8 cellular contexts compared by ENCODE assay signal in the genomic region with DNA sequence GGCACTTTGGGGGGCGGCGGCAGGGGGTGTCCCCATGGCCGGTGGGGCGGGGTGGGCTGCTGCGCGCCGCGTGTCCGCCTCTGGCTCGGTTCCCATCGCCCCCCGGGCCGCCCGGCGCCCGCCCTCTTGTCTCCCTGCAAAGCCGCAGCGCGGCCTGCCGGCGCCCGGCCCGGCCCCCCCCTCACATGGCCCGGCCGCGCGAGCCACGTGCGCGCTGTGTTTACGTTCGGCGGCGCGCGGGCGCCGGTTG. TPM values are rescaled to one million over a fixed set of nuclear protein-coding genes. Genes with fewer than 3 reads are reported as not detected.
A peak's percentile ranks its signal among the peaks of the same experiment; 100 is the strongest.
DNase-seq lines count a peak whose midpoint lies in the region; ATAC-seq and TF ChIP-seq lines count a peak whose summit lies in the region.

No MANE protein-coding gene starts in this region.

- H3K4me3 Mint-ChIP-seq in CD8-positive, alpha-beta memory T cell: peak overlapping the region in 6 of 7 donors; percentile 48 to 93 (median 66)
- peak overlapping the region; percentile 40 for H3K4me3 Mint-ChIP-seq in progenitor cell of endocrine pancreas (ENCODE audit: low read depth)

- peaks cover 0 to 19% (median 0%) of the 10 kb centered on the region in 3 donors for H3K36me3 Mint-ChIP-seq in CD8-positive, alpha-beta memory T cell
- peaks cover 2% of the 10 kb centered on the region for H3K36me3 Mint-ChIP-seq in progenitor cell of endocrine pancreas (ENCODE audit: insufficient read depth)

- H3K36me3 ChIP-seq in CD8-positive, alpha-beta memory T cell (ENCODE audit: insufficient read depth, low read length): no peaks in the 10 kb centered on the region
- peaks cover 13% of the 10 kb centered on the region for H3K36me3 ChIP-seq in PC-9 (ENCODE audit: low read depth)
- H3K36me3 ChIP-seq in esophagus squamous epithelium: no peaks in the 10 kb centered on the region

- no peaks in the 10 kb centered on the region for H3K9me2 ChIP-seq in PC-9 (ENCODE audit: insufficient read depth)

- no TSS peak for BruUV-seq in PC-9 (replicated peaks; lab: Mats Ljungman, UMichigan)

- no peaks in the 10 kb centered on the region for H3K27me3 Mint-ChIP-seq in CD8-positive, alpha-beta memory T cell
- no peaks in the 10 kb centered on the region for H3K27me3 Mint-ChIP-seq in progenitor cell of endocrine pancreas

- no peaks in the 10 kb centered on the region for H3K27me3 ChIP-seq in CD8-positive, alpha-beta memory T cell (ENCODE audit: insufficient read depth, low read length, poor library complexity, severe bottlenecking)
- H3K27me3 ChIP-seq in PC-9 (ENCODE audit: insufficient read depth, low read depth) (no peaks in the 10 kb centered on the region), esophagus squamous epithelium (no peaks in the 10 kb centered on the region)

- no peaks in the 10 kb centered on the region for H3K9me3 Mint-ChIP-seq in CD8-positive, alpha-beta memory T cell
- H3K9me3 Mint-ChIP-seq in progenitor cell of endocrine pancreas (ENCODE audit: low read depth): no peaks in the 10 kb centered on the region

- peaks cover 43% of the 10 kb centered on the region for H3K79me2 ChIP-seq in PC-9 (ENCODE audit: low read depth)

- H3K9me3 ChIP-seq in CD8-positive, alpha-beta memory T cell (ENCODE audit: low read length): no peaks in the 10 kb centered on the region
- H3K9me3 ChIP-seq in PC-9 (ENCODE audit: insufficient read depth, low read depth) (no peaks in the 10 kb centered on the region), esophagus squamous epithelium (no peaks in the 10 kb centered on the region)

- POLR2A ChIA-PET in CD8-positive, alpha-beta memory T cell (lab: Charles Lee): interaction anchor here (1.1 to 2.0 kb wide), 3 partner anchors 12 to 28 kb away, joined by 3 to 31 read pairs (median 3); partner anchors contain the start of genes NKIRAS1 and RPL15
- POLR2A ChIA-PET in PC-9 (lab: Charles Lee; ENCODE audit: unreplicated experiment): no interaction called here

- no peak for TF ChIP-seq POLR2A in esophagus squamous epithelium (IDR thresholded peaks at IDR 0.05)

- H3F3A ChIP-seq in PC-9 (ENCODE audit: insufficient read depth, low read depth): peaks cover 19% of the 10 kb centered on the region

- peaks cover 39% of the 10 kb centered on the region for H3K4me1 ChIP-seq in CD8-positive, alpha-beta memory T cell (ENCODE audit: insufficient read depth, low read length)
- peaks cover 27% of the 10 kb centered on the region for H3K4me1 ChIP-seq in PC-9 (replicated peaks; ENCODE audit: insufficient read depth)
- H3K4me1 ChIP-seq in esophagus squamous epithelium: peaks cover 19 to 54% (median 39%) of the 10 kb centered on the region in 3 donors

- no peak overlapping the region for H3K4me3 ChIP-seq in CD8-positive, alpha-beta memory T cell (ENCODE audit: low read length)
- H3K4me3 ChIP-seq in PC-9 (peak overlapping the region; percentile 70; the same call in 1 of the 2 replicates), esophagus squamous epithelium (peak overlapping the region; percentile 59 to 94 (median 85))

- no CpG with 5 or more reads among the region's 38 CpGs for WGBS in esophagus squamous epithelium, 2 donors

- CTCF ChIA-PET in CD8-positive, alpha-beta memory T cell (lab: Charles Lee): no interaction called here
- CTCF ChIA-PET in PC-9 (lab: Charles Lee): no interaction called here

- H2AFZ ChIP-seq in PC-9: no peak overlapping the region

- no peak for ATAC-seq in HG02610 (IDR thresholded peaks at IDR 0.05; ENCODE audit: unreplicated experiment)

- intact Hi-C loops in PC-9 (cut with micrococcal nuclease; ENCODE audit: unreplicated experiment): loop anchor here (1.0 to 10.0 kb wide), 2 partner anchors 28 to 931 kb away; partner anchors contain the start of gene RPL15
- intact Hi-C loops in esophagus squamous epithelium (cut with DNase I): no loop called here

- peaks cover 45 to 56% (median 53%) of the 10 kb centered on the region in 3 donors for H3K4me1 Mint-ChIP-seq in CD8-positive, alpha-beta memory T cell
- H3K4me1 Mint-ChIP-seq in progenitor cell of endocrine pancreas (ENCODE audit: low read depth): peaks cover 30% of the 10 kb centered on the region

- peaks cover 16% of the 10 kb centered on the region for H4K20me1 ChIP-seq in PC-9 (ENCODE audit: insufficient read depth)

- peak overlapping the region in 3 of 8 donors; percentile 69 to 96 (median 83) for H3K27ac Mint-ChIP-seq in CD8-positive, alpha-beta memory T cell
- no peak overlapping the region for H3K27ac Mint-ChIP-seq in progenitor cell of endocrine pancreas

- DNase-seq in CD8-positive, alpha-beta memory T cell: no peak
- DNase-seq in PC-9: no peak
- no peak for DNase-seq in esophagus squamous epithelium (lab: John Stamatoyannopoulos, UW)
- no peak for DNase-seq in progenitor cell of endocrine pancreas (ENCODE audit: low spot score, unreplicated experiment)
- DNase-seq in SHP77 treated with DMSO at 0.1 percent for 48 hours (lab: John Stamatoyannopoulos, UW): no peak
- DNase-seq in stimulated activated CD4-positive, alpha-beta T cell treated with anti-CD3 and anti-CD28 coated beads, Interleukin-12 subunit alpha, Interleukin-12 subunit beta, amount 100 ng/mL, for 4 hours: no peak
- DNase-seq in activated CD4-positive, alpha-beta T cell treated with anti-CD3 and anti-CD28 coated beads for 4 hours: no peak

- TF ChIP-seq CTCF in PC-9 (conservative IDR thresholded peaks at IDR 0.05) (no peak), esophagus squamous epithelium (IDR thresholded peaks at IDR 0.05) (no peak), progenitor cell of endocrine pancreas (IDR thresholded peaks at IDR 0.05; ENCODE audit: unreplicated experiment) (no peak)

- H3K4me2 ChIP-seq in PC-9: peak overlapping the region; percentile 25; the same call in 1 of the 2 replicates

- peak overlapping the region; percentile 56 for H3K27ac ChIP-seq in CD8-positive, alpha-beta memory T cell (ENCODE audit: low read depth, low read length)
- peak overlapping the region; percentile 94; the same call in 1 of the 2 replicates for H3K27ac ChIP-seq in PC-9
- H3K27ac ChIP-seq in esophagus squamous epithelium: peak overlapping the region; percentile 95 to 100 (median 98)

RNA-seq across cellular contexts. Expression of gene NR1D2, which starts 0.5 kb away (rescaled TPM):
- total RNA-seq in CD8-positive, alpha-beta memory T cell: 1 to 10 TPM; 7.9 to 8.4 TPM
- 57.1 TPM for polyA plus RNA-seq in CD8-positive, alpha-beta memory T cell
- 53.9 and 66.0 TPM in 2 replicates for total RNA-seq in PC-9 (2021)
- total RNA-seq in esophagus squamous epithelium: 10 to 100 TPM; 10.8 to 34.0 (median 11.6) TPM
- 14.9 TPM in 2 replicates for total RNA-seq in progenitor cell of endocrine pancreas

RNA-seq across cellular contexts. Expression of gene RPL15, which starts 28.6 kb away (rescaled TPM):
- 1,000 to 10,000 TPM; 2,200 to 2,237 TPM for total RNA-seq in CD8-positive, alpha-beta memory T cell
- 4,233 TPM for polyA plus RNA-seq in CD8-positive, alpha-beta memory T cell
- total RNA-seq in PC-9 (2021) (1,784 and 1,876 TPM in 2 replicates), esophagus squamous epithelium (1,000 to 10,000 TPM; 1,560 to 3,130 (median 2,166) TPM), progenitor cell of endocrine pancreas (1,859 and 1,922 TPM in 2 replicates)

RNA-seq across cellular contexts. Expression of gene NKIRAS1, which starts 28.8 kb away (rescaled TPM):
- 1 to 10 TPM; 6.1 to 7.2 TPM for total RNA-seq in CD8-positive, alpha-beta memory T cell
- polyA plus RNA-seq in CD8-positive, alpha-beta memory T cell: 5.3 TPM
- total RNA-seq in PC-9 (2021) (8.6 and 12.6 TPM in 2 replicates), esophagus squamous epithelium (10 to 100 TPM in 1 of 4 donors, 1 to 10 TPM in 3; 5.9 to 11.1 (median 8.4) TPM), progenitor cell of endocrine pancreas (8.5 and 9.5 TPM in 2 replicates)
